In genomic region chr17:37368577-37368976, GRCh38 we compare ENCODE assay signal across 25 cellular contexts. TPM values are rescaled to one million over a fixed set of nuclear protein-coding genes. Genes with fewer than 3 reads are reported as not detected.
DNase-seq lines count a peak whose midpoint lies in the region.
"Had no signal": no experiment of that assay in that cellular context is flagged by ENCODE, and none has a peak within 500 bp of the region (broad histone marks: within the 10 kb centered on the region; RNA-seq: fewer than 3 reads in every experiment).

No MANE protein-coding gene starts in this region.

- peaks cover 0 to 4% (median 3%) of the 10 kb centered on the region in 3 donors for H3K4me1 Mint-ChIP-seq in CD8-positive, alpha-beta memory T cell

- H3K4ac ChIP-seq in mesenchymal stem cell (ENCODE audit: low read depth in 1 of 2, low read length in 2 of 2): no peak overlapping the region

- H3K18ac ChIP-seq in mesenchymal stem cell (ENCODE audit: low read depth in 1 of 2, low read length in 2 of 2): no peak overlapping the region

- CTCF ChIA-PET in CD8-positive, alpha-beta memory T cell (lab: Charles Lee): no interaction called here

- H3K27me3 Mint-ChIP-seq in CD8-positive, alpha-beta memory T cell: no peaks in the 10 kb centered on the region
- H3K27me3 Mint-ChIP-seq: activated CD8-positive, alpha-beta memory T cell treated with anti-CD3 and anti-CD28 coated beads, Interleukin-2, amount 10 ng/mL, durations not matched to agents 7 days and 5 days had no signal

- H2BK5ac ChIP-seq in mesenchymal stem cell (ENCODE audit: low read depth, low read length, poor library complexity, severe bottlenecking): no peak overlapping the region

- no peak overlapping the region for H4K91ac ChIP-seq in mesenchymal stem cell (ENCODE audit: low read length)

- POLR2A ChIA-PET in CD8-positive, alpha-beta memory T cell (lab: Charles Lee): no interaction called here

- no peaks in the 10 kb centered on the region for H3K79me2 ChIP-seq in GM23248 (ENCODE audit: insufficient read depth)

- H3K4me3 ChIP-seq in GM23248 (no peak overlapping the region), mesenchymal stem cell (ENCODE audit: insufficient read depth in 1 of 2, low read depth in 1 of 2, low read length in 2 of 2) (no peak overlapping the region)
- H3K4me3 ChIP-seq in CD8-positive, alpha-beta memory T cell (ENCODE audit: low read length): no peak overlapping the region
- H3K4me3 ChIP-seq: ascending aorta, HAP-1, sigmoid colon had no signal

- H2BK12ac ChIP-seq in mesenchymal stem cell (ENCODE audit: low read length in 2 of 2): no peak overlapping the region

- 0 out of 2 replicates have a peak, but pooled peaks cover 6% of the 10 kb centered on the region for H3K4me1 ChIP-seq in GM23248 (ENCODE audit: insufficient read depth)
- peaks cover 1% of the 10 kb centered on the region for H3K4me1 ChIP-seq in mesenchymal stem cell (ENCODE audit: control insufficient read depth, insufficient read depth, low read depth, low read length)
- no peaks in the 10 kb centered on the region for H3K4me1 ChIP-seq in CD8-positive, alpha-beta memory T cell (ENCODE audit: insufficient read depth, low read length)
- H3K4me1 ChIP-seq: ascending aorta, BE2C, HAP-1 had no signal

- no peak overlapping the region for H3K27ac Mint-ChIP-seq in CD8-positive, alpha-beta memory T cell
- H3K27ac Mint-ChIP-seq: activated CD8-positive, alpha-beta memory T cell treated with anti-CD3 and anti-CD28 coated beads, Interleukin-2, amount 10 ng/mL, durations not matched to agents 7 days and 5 days; T-helper 1 cell treated with Interleukin-12 subunit alpha and Interleukin-12 subunit beta and Interleukin-4 antibody, amounts not matched to agents 30 μg/mL and 1 μg/mL, for 36 hours had no signal

- no peaks in the 10 kb centered on the region for H3F3A ChIP-seq in GM23248 (ENCODE audit: insufficient read depth)

- no peaks in the 10 kb centered on the region for H3K9me3 Mint-ChIP-seq in CD8-positive, alpha-beta memory T cell
- H3K9me3 Mint-ChIP-seq: T-helper 1 cell treated with Interleukin-12 subunit alpha and Interleukin-12 subunit beta and Interleukin-4 antibody, amounts not matched to agents 30 μg/mL and 1 μg/mL, for 36 hours had no signal

- no peak overlapping the region for H3K14ac ChIP-seq in mesenchymal stem cell (ENCODE audit: low read length in 2 of 2)

- no peak overlapping the region for H4K8ac ChIP-seq in mesenchymal stem cell (ENCODE audit: low read length)

- H2BK15ac ChIP-seq in mesenchymal stem cell (ENCODE audit: low read depth, poor library complexity, severe bottlenecking): no peak overlapping the region

- H2AFZ ChIP-seq in GM23248 (no peak overlapping the region), mesenchymal stem cell (ENCODE audit: low read depth, low read length) (no peak overlapping the region)

- in situ Hi-C loops in GM23248 (cut with MboI): no loop called here

- no peaks in the 10 kb centered on the region for H3K36me3 Mint-ChIP-seq in CD8-positive, alpha-beta memory T cell
- H3K36me3 Mint-ChIP-seq: activated CD8-positive, alpha-beta memory T cell treated with anti-CD3 and anti-CD28 coated beads, Interleukin-2, amount 10 ng/mL, durations not matched to agents 7 days and 5 days had no signal

- H3K4me2 ChIP-seq in GM23248 (ENCODE audit: unreplicated experiment) (no peak overlapping the region), mesenchymal stem cell (ENCODE audit: low read length, poor library complexity, severe bottlenecking) (no peak overlapping the region)

- no peak overlapping the region for H3K27ac ChIP-seq in GM23248
- H3K27ac ChIP-seq in epithelial cell of prostate: peak overlapping the region; percentile 20
- H3K27ac ChIP-seq in mesenchymal stem cell (ENCODE audit: low read length, poor library complexity, severe bottlenecking): no peak overlapping the region
- no peak overlapping the region for H3K27ac ChIP-seq in CD8-positive, alpha-beta memory T cell (ENCODE audit: low read depth, low read length)
- H3K27ac ChIP-seq: ascending aorta, sigmoid colon had no signal

- no peak overlapping the region for H3K4me3 Mint-ChIP-seq in CD8-positive, alpha-beta memory T cell
- H3K4me3 Mint-ChIP-seq: activated CD8-positive, alpha-beta memory T cell treated with anti-CD3 and anti-CD28 coated beads, Interleukin-2, amount 10 ng/mL, durations not matched to agents 7 days and 5 days; T-helper 1 cell treated with Interleukin-12 subunit alpha and Interleukin-12 subunit beta and Interleukin-4 antibody, amounts not matched to agents 30 μg/mL and 1 μg/mL, for 36 hours had no signal

- H3K9me2 ChIP-seq in GM23248 (ENCODE audit: insufficient read depth): no peaks in the 10 kb centered on the region

- H3K79me1 ChIP-seq in mesenchymal stem cell (replicated peaks; ENCODE audit: low read length, poor library complexity, severe bottlenecking): peaks cover 4% of the 10 kb centered on the region

- no peak overlapping the region for H2BK120ac ChIP-seq in mesenchymal stem cell (ENCODE audit: low read depth, low read length)

- WGBS in GM23248 (ENCODE audit: low coverage in 1 of 2, low lambda C conversion rate in 2 of 2, missing lambda C conversion rate in 2 of 2), 2 experiments: 68% methylated on average over 3 of the region's 3 CpGs
- WGBS in mesenchymal stem cell: 100% methylated on average over 2 of the region's 3 CpGs

- no peak overlapping the region for H3K9ac ChIP-seq in GM23248
- H3K9ac ChIP-seq in mesenchymal stem cell (ENCODE audit: low read length): no peak overlapping the region

- H3K36me3 ChIP-seq in GM23248 (ENCODE audit: low read depth): no peaks in the 10 kb centered on the region
- H3K36me3 ChIP-seq in mesenchymal stem cell (ENCODE audit: control insufficient read depth in 1 of 2, insufficient read depth in 2 of 2, low read depth in 1 of 2, low read length in 2 of 2): no peaks in the 10 kb centered on the region
- no peaks in the 10 kb centered on the region for H3K36me3 ChIP-seq in CD8-positive, alpha-beta memory T cell (ENCODE audit: insufficient read depth, low read length)
- H3K36me3 ChIP-seq: ascending aorta, BE2C, HAP-1, sigmoid colon had no signal

- H3K27me3 ChIP-seq in GM23248 (replicated peaks; ENCODE audit: insufficient read depth) (no peaks in the 10 kb centered on the region), mesenchymal stem cell (ENCODE audit: control insufficient read depth in 1 of 2, insufficient read depth in 1 of 2, low read length in 2 of 2) (no peaks in the 10 kb centered on the region)
- H3K27me3 ChIP-seq in CD8-positive, alpha-beta memory T cell (ENCODE audit: insufficient read depth, low read length, poor library complexity, severe bottlenecking): no peaks in the 10 kb centered on the region
- H3K27me3 ChIP-seq: ascending aorta, BE2C, sigmoid colon had no signal

- DNase-seq in GM23248: peak; percentile 68
- DNase-seq in NOMO-1 treated with DMSO at 0.1 percent for 48 hours (lab: John Stamatoyannopoulos, UW; ENCODE audit: unreplicated experiment): peak; percentile 45
- no peak for DNase-seq in epithelial cell of prostate (ENCODE audit: low read depth, low spot score)
- DNase-seq in mesenchymal stem cell: peak; percentile 19
- DNase-seq in NCI-H774 (lab: John Stamatoyannopoulos, UW): no peak
- DNase-seq in activated CD4-positive, alpha-beta T cell treated with anti-CD3 and anti-CD28 coated beads, Interleukin-2, amount 50 U/mL, for 4 hours: no peak
- no peak for DNase-seq in CD8-positive, alpha-beta memory T cell
- DNase-seq in activated effector memory CD4-positive, alpha-beta T cell treated with Interleukin-2 at 50 U/mL for 16 hours: no peak
- DNase-seq: activated CD4-positive, CD25-positive, alpha-beta regulatory T cell; activated CD8-positive, alpha-beta memory T cell treated with anti-CD3 and anti-CD28 coated beads, Interleukin-2, amount 10 ng/mL, durations not matched to agents 7 days and 5 days; activated gamma-delta T cell treated with Interleukin-2 at 50 U/mL for 16 hours; BE2C; erythroblast; hypothalamus; kidney glomerular epithelial cell; NCI-H2081 treated with DMSO at 0.1 percent for 48 hours; NCI-H69; sigmoid colon; stimulated activated CD4-positive, alpha-beta T cell treated with anti-CD3 and anti-CD28 coated beads, Interleukin-2, amount 100 ng/mL, for 24 hours had no signal

- no peaks in the 10 kb centered on the region for H3K9me3 ChIP-seq in GM23248 (ENCODE audit: low read depth)
- H3K9me3 ChIP-seq in mesenchymal stem cell (ENCODE audit: control insufficient read depth, low read length): no peaks in the 10 kb centered on the region
- no peaks in the 10 kb centered on the region for H3K9me3 ChIP-seq in CD8-positive, alpha-beta memory T cell (ENCODE audit: low read length)
- H3K9me3 ChIP-seq: ascending aorta, BE2C, HAP-1, sigmoid colon had no signal

- H3K23ac ChIP-seq in mesenchymal stem cell (ENCODE audit: low read length in 2 of 2): no peak overlapping the region

- H4K20me1 ChIP-seq in GM23248 (ENCODE audit: insufficient read depth): no peaks in the 10 kb centered on the region

- no peak overlapping the region for H2AK5ac ChIP-seq in mesenchymal stem cell (ENCODE audit: low read length, severe bottlenecking)

RNA-seq across cellular contexts. Expression of gene C17orf78, which starts 7.2 kb away (rescaled TPM):
- not detected in 2 replicates for total RNA-seq in GM23248 (2014; rRNA removed; shearing (Covaris generic))
- polyA plus RNA-seq in GM23248 (2016; fragmentation: Nextera tagmentation; extraction: Ambion mirVana): not detected in 2 replicates
- polyA plus RNA-seq in mesenchymal stem cell (2013, experiment 1 of 2): not detected
- not detected for polyA plus RNA-seq in mesenchymal stem cell (2013, experiment 2 of 2)
- not detected for total RNA-seq in CD8-positive, alpha-beta memory T cell
- polyA plus RNA-seq in CD8-positive, alpha-beta memory T cell: not detected
- total RNA-seq: activated CD8-positive, alpha-beta memory T cell treated with anti-CD3 and anti-CD28 coated beads, Interleukin-2, amount 10 ng/mL, durations not matched to agents 7 days and 5 days; ascending aorta; M059J; mononuclear cell; sigmoid colon; temporal lobe had no signal
- polyA plus RNA-seq: sigmoid colon had no signal

RNA-seq across cellular contexts. Expression of gene ACACA, which starts 38.1 kb away (rescaled TPM):
- total RNA-seq in GM23248 (2014; rRNA removed; shearing (Covaris generic)): 21.9 and 38.3 TPM in 2 replicates
- 10.2 and 10.3 TPM in 2 replicates for polyA plus RNA-seq in GM23248 (2016; fragmentation: Nextera tagmentation; extraction: Ambion mirVana)
- 18.9 TPM for polyA plus RNA-seq in mesenchymal stem cell (2013, experiment 1 of 2)
- polyA plus RNA-seq in mesenchymal stem cell (2013, experiment 2 of 2): 18.5 TPM
- 10 to 100 TPM; 41.3 to 51.1 TPM for total RNA-seq in CD8-positive, alpha-beta memory T cell
- 7.5 TPM for polyA plus RNA-seq in CD8-positive, alpha-beta memory T cell

RNA-seq across cellular contexts. Expression of gene TADA2A, which starts 38.1 kb away (rescaled TPM):
- 16.9 and 18.3 TPM in 2 replicates for total RNA-seq in GM23248 (2014; rRNA removed; shearing (Covaris generic))
- 15.1 and 16.7 TPM in 2 replicates for polyA plus RNA-seq in GM23248 (2016; fragmentation: Nextera tagmentation; extraction: Ambion mirVana)
- polyA plus RNA-seq in mesenchymal stem cell (2013, experiment 1 of 2): 11.1 TPM
- 11.2 TPM for polyA plus RNA-seq in mesenchymal stem cell (2013, experiment 2 of 2)
- total RNA-seq in CD8-positive, alpha-beta memory T cell: 10 to 100 TPM; 42.3 to 46.0 TPM
- polyA plus RNA-seq in CD8-positive, alpha-beta memory T cell: 12.8 TPM

Comparison
In these comparisons a context has a peak if more than half of its experiments do, and no peak if none do; other contexts are left out.
1. DNase-seq: peak in GM23248 (single experiment), NOMO-1 treated with DMSO at 0.1 percent for 48 hours (single experiment) and mesenchymal stem cell (single experiment); none in epithelial cell of prostate (single experiment), NCI-H774 (single experiment), activated CD4-positive, alpha-beta T cell treated with anti-CD3 and anti-CD28 coated beads, Interleukin-2, amount 50 U/mL, for 4 hours (0 of 2), CD8-positive, alpha-beta memory T cell (0 of 5) and activated effector memory CD4-positive, alpha-beta T cell treated with Interleukin-2 at 50 U/mL for 16 hours (single experiment).